11 cellular contexts compared by ENCODE assay signal in the genomic region with DNA sequence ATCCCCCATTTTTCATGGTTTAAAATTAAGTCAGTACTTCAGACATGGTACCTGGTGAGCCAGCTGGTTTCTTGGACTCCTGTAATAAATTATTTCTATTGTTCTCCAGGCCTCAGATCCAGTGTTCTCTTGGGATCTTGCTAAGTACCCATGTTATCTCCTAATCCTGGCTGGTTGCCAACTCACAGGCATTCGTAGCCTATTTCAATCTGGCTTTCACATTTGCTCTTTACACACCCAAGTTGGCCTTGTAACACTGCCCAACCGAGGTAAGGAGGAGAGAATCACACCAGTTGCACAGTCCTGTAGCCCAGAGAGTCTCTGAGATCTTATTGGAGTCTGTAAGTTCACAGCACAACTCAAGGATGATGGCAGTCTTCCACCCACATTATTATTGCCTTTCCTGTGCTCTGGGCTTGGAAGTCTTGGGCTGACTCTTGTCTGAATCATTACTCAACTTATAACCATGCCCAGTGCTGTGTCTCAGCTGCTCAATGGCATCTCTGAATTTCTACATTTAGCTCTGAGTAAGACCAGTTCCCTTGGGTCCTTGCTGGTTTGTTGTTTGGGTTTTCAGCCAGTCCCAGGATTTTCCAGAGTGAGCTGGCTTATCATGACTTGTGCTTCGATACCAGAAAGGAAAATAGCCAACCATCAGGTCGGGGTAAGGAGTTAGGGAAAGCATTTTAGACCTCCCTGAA.
A peak's percentile ranks its signal among the peaks of the same experiment; 100 is the strongest.
DNase-seq lines count a peak whose midpoint lies in the region; ATAC-seq and TF ChIP-seq lines count a peak whose summit lies in the region.
"Had no signal": no experiment of that assay in that cellular context is flagged by ENCODE, and none has a peak within 500 bp of the region (broad histone marks: within the 10 kb centered on the region; RNA-seq: fewer than 3 reads in every experiment).

No MANE protein-coding gene starts in this region.

- H3K9me3 ChIP-seq in adipocyte (ENCODE audit: control insufficient read depth, low read length) = no peaks in the 10 kb centered on the region
- H3K9me3 ChIP-seq in right cardiac atrium (ENCODE audit: control insufficient read depth, low read length) = no peaks in the 10 kb centered on the region
- H3K9me3 ChIP-seq in spleen = no peaks in the 10 kb centered on the region
- H3K9me3 ChIP-seq: suprapubic skin had no signal

- TF ChIP-seq POLR2A in spleen (IDR thresholded peaks at IDR 0.05) = no peak

- peaks cover 0 to 6% (median 0%) of the 10 kb centered on the region in 7 donors for H3K9me3 Mint-ChIP-seq in CD14-positive monocyte
- H3K9me3 Mint-ChIP-seq: nephron had no signal

- DNase-seq in AG09309 (ENCODE audit: low read depth) = peak; percentile 98
- peak; percentile 81 for DNase-seq in HS-5 (ENCODE audit: low read depth)
- DNase-seq in adipocyte (ENCODE audit: low read depth) = peak; percentile 87
- peak; percentile 18 to 42 (median 32) for DNase-seq in right cardiac atrium
- DNase-seq in spleen = no peak
- no peak for DNase-seq in cerebellar nuclear complex (lab: John Stamatoyannopoulos, UW)
- no peak for DNase-seq in CD14-positive monocyte (ENCODE audit: low spot score)
- DNase-seq: amygdala had no signal

- H3K27me3 ChIP-seq in adipocyte (replicated peaks; ENCODE audit: control insufficient read depth, insufficient read depth, low read length) = no peaks in the 10 kb centered on the region
- H3K27me3 ChIP-seq in right cardiac atrium (ENCODE audit: control insufficient read depth, insufficient read depth) = no peaks in the 10 kb centered on the region
- H3K27me3 ChIP-seq in spleen (replicated peaks in 1 of 7) = no peaks in the 10 kb centered on the region
- H3K27me3 ChIP-seq: suprapubic skin had no signal

- no peak overlapping the region for H3K9ac ChIP-seq in adipocyte (ENCODE audit: low read length)

- H3K36me3 ChIP-seq in adipocyte (ENCODE audit: control insufficient read depth, insufficient read depth, low read length, severe bottlenecking) (no peaks in the 10 kb centered on the region), spleen (no peaks in the 10 kb centered on the region)
- H3K36me3 ChIP-seq: suprapubic skin had no signal

- intact Hi-C loops in right cardiac atrium (cut with DNase I) (no loop called here), spleen (cut with DNase I; ENCODE audit: low total_unique reads) (no loop called here), CD14-positive monocyte (cut with micrococcal nuclease) (no loop called here)

- no peak overlapping the region for H3K27ac Mint-ChIP-seq in CD14-positive monocyte
- H3K27ac Mint-ChIP-seq: nephron had no signal

- H3K27me3 Mint-ChIP-seq in CD14-positive monocyte (ENCODE audit: low read depth in 3 of 3) = peaks cover 0 to 1% (median 0%) of the 10 kb centered on the region in 3 donors

- no peaks in the 10 kb centered on the region for H3K4me1 Mint-ChIP-seq in CD14-positive monocyte

- H3K4me3 Mint-ChIP-seq in CD14-positive monocyte = no peak overlapping the region
- H3K4me3 Mint-ChIP-seq: nephron had no signal

- H3K4me1 ChIP-seq in adipocyte (ENCODE audit: control insufficient read depth, insufficient read depth, low read length) (peaks cover 13% of the 10 kb centered on the region), right cardiac atrium (ENCODE audit: control insufficient read depth, insufficient read depth, low read length) (no peaks in the 10 kb centered on the region), spleen (no peaks in the 10 kb centered on the region)

- ATAC-seq in right cardiac atrium (peak; percentile 98), HG02852 (IDR thresholded peaks at IDR 0.05; ENCODE audit: unreplicated experiment) (no peak)

- H3K27ac ChIP-seq in right cardiac atrium (ENCODE audit: low read length) = peak overlapping the region; percentile 17
- no peak overlapping the region for H3K27ac ChIP-seq in spleen
- H3K27ac ChIP-seq: suprapubic skin had no signal

- WGBS in right cardiac atrium = 45% methylated on average over 4 of the region's 4 CpGs
- WGBS in spleen, 5 donors = 58 to 78% (median 66%) methylated on average over 4 of the region's 4 CpGs

- no peak overlapping the region for H3K4me3 ChIP-seq in AG09309 (ENCODE audit: control insufficient read depth, low read depth, low read length)
- peak overlapping the region; percentile 61 for H3K4me3 ChIP-seq in adipocyte (ENCODE audit: low read length)
- no peak overlapping the region for H3K4me3 ChIP-seq in right cardiac atrium (ENCODE audit: low read length)
- H3K4me3 ChIP-seq in spleen = no peak overlapping the region
- H3K4me3 ChIP-seq: suprapubic skin had no signal

- H3K36me3 Mint-ChIP-seq in CD14-positive monocyte = no peaks in the 10 kb centered on the region

- TF ChIP-seq CTCF in AG09309 (IDR thresholded peaks at IDR 0.05; ENCODE audit: control insufficient read depth, insufficient read depth, low read depth, low read length, missing control alignments) (no peak), spleen (IDR thresholded peaks at IDR 0.05 in 8 of 11, conservative IDR thresholded peaks at IDR 0.05 in 3 of 11) (no peak), CD14-positive monocyte (IDR thresholded peaks at IDR 0.05) (no peak)

Comparison
In these comparisons a context has a peak if more than half of its experiments do, and no peak if none do; other contexts are left out.
1. DNase-seq: peak in AG09309 (single experiment), HS-5 (single experiment), adipocyte (single experiment) and right cardiac atrium (3 of 3); none in spleen (single experiment), cerebellar nuclear complex (0 of 2) and CD14-positive monocyte (single experiment).